In the genomic region with DNA sequence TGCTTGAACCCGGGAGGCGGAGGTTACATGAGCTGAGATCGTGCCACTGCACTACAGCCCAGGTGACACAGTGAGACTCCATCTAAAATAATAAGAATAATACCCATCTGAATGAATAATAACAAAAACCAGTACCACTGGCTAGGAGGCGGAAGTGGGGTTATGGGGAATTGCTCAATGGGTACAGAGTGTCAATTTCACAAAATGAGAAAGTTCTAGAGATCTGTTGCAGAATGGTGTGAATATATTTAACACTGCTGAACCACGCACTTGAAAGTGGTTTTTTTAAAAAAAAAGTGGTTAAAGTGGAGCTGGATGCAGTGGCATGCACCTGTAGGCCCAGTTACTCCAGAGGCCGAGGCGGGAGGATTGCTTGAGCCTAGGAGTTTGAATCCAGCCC, we compare ENCODE assay signal across 18 cellular contexts. TPM values are rescaled to one million over a fixed set of nuclear protein-coding genes. Genes with fewer than 3 reads are reported as not detected.
DNase-seq lines count a peak whose midpoint lies in the region; ATAC-seq and TF ChIP-seq lines count a peak whose summit lies in the region.
"Had no signal": no experiment of that assay in that cellular context is flagged by ENCODE, and none has a peak within 500 bp of the region (broad histone marks: within the 10 kb centered on the region; RNA-seq: fewer than 3 reads in every experiment).

No MANE protein-coding gene starts in this region.

- no peak for TF ChIP-seq CTCF in Calu3 (IDR thresholded peaks at IDR 0.05; ENCODE audit: unreplicated experiment)

- no peak overlapping the region for H3K4me3 Mint-ChIP-seq in CD4-positive, alpha-beta memory T cell
- H3K4me3 Mint-ChIP-seq in effector memory CD8-positive, alpha-beta T cell: peak overlapping the region; percentile 68 to 71
- no peak overlapping the region for H3K4me3 Mint-ChIP-seq in Calu3 (ENCODE audit: low read depth, unreplicated experiment)
- H3K4me3 Mint-ChIP-seq: WTC11 had no signal

- H3K36me3 Mint-ChIP-seq in CD4-positive, alpha-beta memory T cell: no peaks in the 10 kb centered on the region
- peaks cover 14% of the 10 kb centered on the region for H3K36me3 Mint-ChIP-seq in effector memory CD8-positive, alpha-beta T cell (ENCODE audit: insufficient read depth)
- H3K36me3 Mint-ChIP-seq in Calu3 (ENCODE audit: insufficient read depth, unreplicated experiment): no peaks in the 10 kb centered on the region
- H3K36me3 Mint-ChIP-seq: activated naive CD4-positive, alpha-beta T cell treated with anti-CD3 and anti-CD28 coated beads, Interleukin-2, amount 50 U/mL, for 24 hours; WTC11 had no signal

- CTCF ChIA-PET in CD4-positive, alpha-beta memory T cell (lab: Charles Lee; ENCODE audit: partially characterized antibody): interaction anchor here (0.9 to 2.3 kb wide), 5 partner anchors 12 to 96 kb away, joined by 3 to 12 read pairs (median 4); no protein-coding TSS in a partner anchor
- CTCF ChIA-PET in Calu3 (lab: Charles Lee): no interaction called here

- H3K9me3 ChIP-seq in CD4-positive, alpha-beta memory T cell (ENCODE audit: control insufficient read depth in 1 of 2, low read length in 2 of 2): no peaks in the 10 kb centered on the region
- H3K9me3 ChIP-seq: left lung, tibial nerve had no signal

- DNase-seq in SIG-M5 treated with dmso at 0.1 percent for 504 hours (lab: John Stamatoyannopoulos, UW; ENCODE audit: unreplicated experiment) (peak; percentile 22), SIG-M5 (lab: John Stamatoyannopoulos, UW) (no peak), dermis blood vessel endothelial cell (no peak), Calu3 (no peak)
- no peak for DNase-seq in CD4-positive, alpha-beta memory T cell
- peak; percentile 27 to 44 (median 30) for DNase-seq in effector memory CD8-positive, alpha-beta T cell
- DNase-seq: brain microvascular endothelial cell, COR-L47, GF-D8, H7, NCI-H510A, PC-9 had no signal

- no peaks in the 10 kb centered on the region for H3K9me3 Mint-ChIP-seq in CD4-positive, alpha-beta memory T cell
- no peaks in the 10 kb centered on the region for H3K9me3 Mint-ChIP-seq in effector memory CD8-positive, alpha-beta T cell
- no peaks in the 10 kb centered on the region for H3K9me3 Mint-ChIP-seq in Calu3 (ENCODE audit: low read depth, unreplicated experiment)
- H3K9me3 Mint-ChIP-seq: activated naive CD4-positive, alpha-beta T cell treated with anti-CD3 and anti-CD28 coated beads, Interleukin-2, amount 50 U/mL, for 24 hours had no signal

- no peaks in the 10 kb centered on the region for H3K27me3 Mint-ChIP-seq in CD4-positive, alpha-beta memory T cell
- H3K27me3 Mint-ChIP-seq in effector memory CD8-positive, alpha-beta T cell: no peaks in the 10 kb centered on the region
- H3K27me3 Mint-ChIP-seq in Calu3 (ENCODE audit: unreplicated experiment): no peaks in the 10 kb centered on the region
- H3K27me3 Mint-ChIP-seq: activated naive CD4-positive, alpha-beta T cell treated with anti-CD3 and anti-CD28 coated beads, Interleukin-2, amount 50 U/mL, for 24 hours had no signal

- BruUV-seq in Calu3 (replicated peaks; lab: Mats Ljungman, UMichigan): no TSS peak

- H3K27ac ChIP-seq in CD4-positive, alpha-beta memory T cell (ENCODE audit: low read depth, low read length): no peak overlapping the region
- H3K27ac ChIP-seq in skin epidermis: peak overlapping the region in 11 of 21 experiments; percentile 12 to 83 (median 60)
- H3K27ac ChIP-seq: brain microvascular endothelial cell, PC-9 had no signal

- H3K4me3 ChIP-seq in CD4-positive, alpha-beta memory T cell (ENCODE audit: low read length in 2 of 2): no peak overlapping the region
- no peak overlapping the region for H3K4me3 ChIP-seq in skin epidermis
- H3K4me3 ChIP-seq: left lung, PC-9, tibial nerve had no signal

- H3K36me3 ChIP-seq in CD4-positive, alpha-beta memory T cell (ENCODE audit: insufficient read depth, low read length): no peaks in the 10 kb centered on the region
- H3K36me3 ChIP-seq: brain microvascular endothelial cell, left lung, tibial nerve had no signal

- intact Hi-C loops in CD4-positive, alpha-beta memory T cell (cut with micrococcal nuclease): no loop called here
- intact Hi-C loops in Calu3 (cut with micrococcal nuclease; ENCODE audit: unreplicated experiment): no loop called here

- H3K27ac Mint-ChIP-seq in CD4-positive, alpha-beta memory T cell: peak overlapping the region in 5 of 7 donors; percentile 27 to 90 (median 51)
- peak overlapping the region; percentile 93 to 94 for H3K27ac Mint-ChIP-seq in effector memory CD8-positive, alpha-beta T cell
- H3K27ac Mint-ChIP-seq in Calu3 (ENCODE audit: unreplicated experiment): no peak overlapping the region
- H3K27ac Mint-ChIP-seq: activated naive CD4-positive, alpha-beta T cell treated with anti-CD3 and anti-CD28 coated beads, Interleukin-2, amount 50 U/mL, for 24 hours; WTC11 had no signal

- H3K4me1 Mint-ChIP-seq in CD4-positive, alpha-beta memory T cell: peaks cover 29 to 62% (median 38%) of the 10 kb centered on the region in 4 donors
- peaks cover 34 to 46% of the 10 kb centered on the region in 2 donors for H3K4me1 Mint-ChIP-seq in effector memory CD8-positive, alpha-beta T cell (ENCODE audit: low read depth in 2 of 2)
- peaks cover 8% of the 10 kb centered on the region for H3K4me1 Mint-ChIP-seq in Calu3 (ENCODE audit: low read depth, unreplicated experiment)

- ATAC-seq in effector memory CD8-positive, alpha-beta T cell (replicated peaks): peak; percentile 49
- no peak for ATAC-seq in HG03097 (IDR thresholded peaks at IDR 0.05; ENCODE audit: low FRiP score, unreplicated experiment)
- ATAC-seq: WTC11 had no signal

- POLR2A ChIA-PET in CD4-positive, alpha-beta memory T cell (lab: Charles Lee; ENCODE audit: partially characterized antibody): interaction anchor here (17.1 to 32.3 kb wide), 2 partner anchors 15 to 24 kb away, joined by 611 to 6478 read pairs; a partner anchor contains a TSS

- peaks cover 52% of the 10 kb centered on the region for H3K4me1 ChIP-seq in CD4-positive, alpha-beta memory T cell (ENCODE audit: insufficient read depth, low read length)

- no peaks in the 10 kb centered on the region for H3K27me3 ChIP-seq in CD4-positive, alpha-beta memory T cell (ENCODE audit: insufficient read depth, low read length)
- H3K27me3 ChIP-seq: brain microvascular endothelial cell, left lung, tibial nerve had no signal

RNA-seq across cellular contexts. Expression of a gene that starts 18.5 kb away (rescaled TPM):
- total RNA-seq in CD4-positive, alpha-beta memory T cell: 100 to 1,000 TPM; 425 to 437 TPM
- polyA plus RNA-seq in CD4-positive, alpha-beta memory T cell: 100 to 1,000 TPM; 120 to 300 TPM
- total RNA-seq in dermis blood vessel endothelial cell (4.4 and 5.1 TPM in 2 replicates), Calu3 (2022) (2.5 and 5.0 TPM in 2 replicates)
- total RNA-seq: H7 had no signal

Comparison
In these comparisons a context has a peak if more than half of its experiments do, and no peak if none do; other contexts are left out.
1. DNase-seq: peak in SIG-M5 treated with dmso at 0.1 percent for 504 hours (single experiment) and effector memory CD8-positive, alpha-beta T cell (3 of 3); none in SIG-M5 (single experiment), CD4-positive, alpha-beta memory T cell (0 of 5), dermis blood vessel endothelial cell (single experiment) and Calu3 (single experiment).
2. H3K4me3 Mint-ChIP-seq: peak in effector memory CD8-positive, alpha-beta T cell (2 of 2); none in CD4-positive, alpha-beta memory T cell (0 of 8) and Calu3 (single experiment).
3. RNA of a gene that starts 18.5 kb away (total RNA-seq): 425 to 437 TPM in CD4-positive, alpha-beta memory T cell; 4.4 to 5.1 TPM in dermis blood vessel endothelial cell and 2.5 to 5.0 TPM in Calu3; every median in the first group is over 10 times any median in the second.